Comparison of ENCODE assay signal across 8 cellular contexts in the genomic region with DNA sequence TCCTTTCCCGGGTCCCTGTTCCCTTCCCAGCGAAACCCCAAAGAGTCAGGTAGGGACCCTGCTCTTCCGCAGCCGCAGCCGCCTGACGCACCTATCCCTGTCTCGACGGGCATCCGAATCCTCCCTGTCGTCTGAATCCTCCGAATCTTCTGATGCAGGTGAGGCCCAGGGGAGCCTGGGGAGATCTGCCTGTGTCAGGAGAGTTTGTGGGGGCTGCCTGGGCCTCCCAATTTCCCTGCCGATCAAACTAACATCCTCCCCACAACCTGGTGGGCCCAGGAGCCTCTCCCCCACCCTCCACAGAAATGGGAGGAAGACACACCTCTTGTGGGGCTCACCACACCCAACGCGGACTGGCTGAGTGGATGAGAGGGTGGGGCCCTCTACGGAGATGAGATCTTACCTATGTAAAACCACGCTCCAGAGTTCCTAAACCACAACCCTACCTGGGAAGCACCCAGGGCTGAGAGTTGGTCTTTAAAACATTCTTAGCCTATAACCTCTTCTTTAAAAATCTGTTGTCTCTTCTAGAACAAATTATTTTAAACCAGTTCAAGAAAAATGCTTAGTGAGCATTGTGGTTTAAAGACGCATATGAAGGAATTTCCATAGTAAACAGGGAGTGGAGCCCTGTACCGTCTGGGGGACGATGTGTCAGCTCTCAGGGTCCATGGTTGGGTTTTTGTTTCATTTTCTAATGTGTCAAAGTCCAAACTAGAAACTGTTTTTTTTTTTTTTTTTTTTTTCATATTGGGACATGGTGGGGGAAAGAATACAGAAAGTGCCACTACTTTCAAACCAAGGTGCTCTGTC. TPM values are rescaled to one million over a fixed set of nuclear protein-coding genes. Genes with fewer than 3 reads are reported as not detected.
DNase-seq lines count a peak whose midpoint lies in the region; ATAC-seq and TF ChIP-seq lines count a peak whose summit lies in the region.

No MANE protein-coding gene starts in this region.

- H3K27me3 ChIP-seq in CD4-positive, alpha-beta memory T cell (ENCODE audit: insufficient read depth, low read length), result no peaks in the 10 kb centered on the region
- H3K27me3 ChIP-seq in Karpas-422 (ENCODE audit: low read length), result no peaks in the 10 kb centered on the region
- H3K27me3 ChIP-seq in left lung, result no peaks in the 10 kb centered on the region
- no peaks in the 10 kb centered on the region for H3K27me3 ChIP-seq in vagina

- peak overlapping the region; percentile 89 for H3K4me2 ChIP-seq in Karpas-422 (ENCODE audit: low read depth, low read length, poor library complexity, severe bottlenecking)

- H3K27ac ChIP-seq in CD4-positive, alpha-beta memory T cell (ENCODE audit: low read depth, low read length), result peak overlapping the region; percentile 68
- H3K27ac ChIP-seq in Karpas-422 (ENCODE audit: low read length), result no peak overlapping the region
- H3K27ac ChIP-seq in left lung, result peak overlapping the region; percentile 73 to 91
- peak overlapping the region; percentile 95 for H3K27ac ChIP-seq in vagina

- ATAC-seq in left lung (peak; percentile 4), HG03025 (IDR thresholded peaks at IDR 0.05; ENCODE audit: low FRiP score, unreplicated experiment) (no peak), HG03139 (IDR thresholded peaks at IDR 0.05; ENCODE audit: unreplicated experiment) (no peak)

- no peak for TF ChIP-seq POLR2A in vagina (IDR thresholded peaks at IDR 0.05)

- no peaks in the 10 kb centered on the region for H3K9me3 ChIP-seq in CD4-positive, alpha-beta memory T cell (ENCODE audit: control insufficient read depth in 1 of 2, low read length in 2 of 2)
- H3K9me3 ChIP-seq in Karpas-422 (ENCODE audit: low read length), result no peaks in the 10 kb centered on the region
- no peaks in the 10 kb centered on the region for H3K9me3 ChIP-seq in left lung
- H3K9me3 ChIP-seq in vagina, result no peaks in the 10 kb centered on the region

- peak overlapping the region; percentile 98 to 100 (median 100) for H3K4me3 Mint-ChIP-seq in CD4-positive, alpha-beta memory T cell

- H3K36me3 ChIP-seq in CD4-positive, alpha-beta memory T cell (ENCODE audit: insufficient read depth, low read length), result peaks cover 32% of the 10 kb centered on the region
- H3K36me3 ChIP-seq in Karpas-422 (ENCODE audit: insufficient read depth, low read length) (peaks cover 4% of the 10 kb centered on the region; the same call in 1 of the 2 replicates), left lung (peaks cover 0 to 50% of the 10 kb centered on the region in 2 donors), vagina (peaks cover 0 to 26% of the 10 kb centered on the region in 2 donors)

- peak overlapping the region; percentile 92 to 99 (median 96) for H3K27ac Mint-ChIP-seq in CD4-positive, alpha-beta memory T cell

- H3K27me3 Mint-ChIP-seq in CD4-positive, alpha-beta memory T cell, result no peaks in the 10 kb centered on the region

- intact Hi-C loops in CD4-positive, alpha-beta memory T cell (cut with micrococcal nuclease), result loop anchor here (2.0 kb wide), 1 partner anchor 29 kb away; no protein-coding TSS in a partner anchor
- intact Hi-C loops in left lung (cut with DNase I) (no loop called here), vagina (cut with DNase I) (no loop called here)

- no peaks in the 10 kb centered on the region for H3K9me3 Mint-ChIP-seq in CD4-positive, alpha-beta memory T cell

- H3K4me1 Mint-ChIP-seq in CD4-positive, alpha-beta memory T cell, result peaks cover 28 to 74% (median 49%) of the 10 kb centered on the region in 4 donors

- H3K4me1 ChIP-seq in CD4-positive, alpha-beta memory T cell (ENCODE audit: insufficient read depth, low read length), result peaks cover 58% of the 10 kb centered on the region
- peaks cover 44% of the 10 kb centered on the region for H3K4me1 ChIP-seq in Karpas-422 (ENCODE audit: low read length)
- H3K4me1 ChIP-seq in left lung, result peaks cover 49 to 75% of the 10 kb centered on the region in 2 donors
- peaks cover 47% of the 10 kb centered on the region for H3K4me1 ChIP-seq in vagina

- H3K4me3 ChIP-seq in CD4-positive, alpha-beta memory T cell (ENCODE audit: low read length in 2 of 2), result peak overlapping the region; percentile 94 to 97
- peak overlapping the region; percentile 72; the same call in 1 of the 2 replicates for H3K4me3 ChIP-seq in Karpas-422 (ENCODE audit: low read length)
- peak overlapping the region; percentile 61 to 79 for H3K4me3 ChIP-seq in left lung
- peak overlapping the region in 1 of 2 donors; percentile 61 for H3K4me3 ChIP-seq in vagina

- no peaks in the 10 kb centered on the region for H3K9me2 ChIP-seq in Karpas-422 (replicated peaks; ENCODE audit: insufficient read depth, low read length)

- peaks cover 13% of the 10 kb centered on the region for H3K79me2 ChIP-seq in Karpas-422 (ENCODE audit: low read length)

- peaks cover 53 to 59% of the 10 kb centered on the region in 2 donors for H3K36me3 Mint-ChIP-seq in CD4-positive, alpha-beta memory T cell

- CTCF ChIA-PET in CD4-positive, alpha-beta memory T cell (lab: Charles Lee; ENCODE audit: partially characterized antibody), result interaction anchor here (3.5 kb wide), 1 partner anchor 13 kb away, joined by 36 read pairs; no protein-coding TSS in a partner anchor

- H3K9ac ChIP-seq in Karpas-422 (ENCODE audit: low read length), result peak overlapping the region; percentile 16; the same call in 1 of the 2 replicates

- no peak overlapping the region for H2AFZ ChIP-seq in Karpas-422 (ENCODE audit: low read length)

- TF ChIP-seq CTCF in left lung (IDR thresholded peaks at IDR 0.05), result no peak
- TF ChIP-seq CTCF in vagina (IDR thresholded peaks at IDR 0.05), result no peak

- POLR2A ChIA-PET in CD4-positive, alpha-beta memory T cell (lab: Charles Lee; ENCODE audit: partially characterized antibody), result interaction anchor here (0.7 to 3.7 kb wide), 4 partner anchors 10 to 1100 kb away, joined by 3 to 37 read pairs (median 28); a partner anchor contains a TSS

- H4K20me1 ChIP-seq in Karpas-422 (ENCODE audit: insufficient read depth, low read depth, low read length), result no peaks in the 10 kb centered on the region

- peak; percentile 41 to 78 (median 53) for DNase-seq in CD4-positive, alpha-beta memory T cell
- DNase-seq in Karpas-422, result no peak
- peak; percentile 40 for DNase-seq in activated naive CD4-positive, alpha-beta T cell treated with anti-CD3 and anti-CD28 coated beads, Interleukin-2, amount 50 U/mL, for 16 hours
- DNase-seq in left lung, result peak in 1 of 2 donors; percentile 50
- peak in 1 of 2 donors; percentile 93 for DNase-seq in vagina (ENCODE audit: extremely low spot score in 2 of 2)
- DNase-seq in GDM1 (lab: John Stamatoyannopoulos, UW), result no peak

RNA-seq across cellular contexts. Expression of a gene that starts 1.7 kb away (rescaled TPM):
- 100 to 1,000 TPM; 410 to 420 TPM for total RNA-seq in CD4-positive, alpha-beta memory T cell
- polyA plus RNA-seq in CD4-positive, alpha-beta memory T cell, result 10 to 100 TPM; 25.9 to 55.9 TPM
- total RNA-seq in Karpas-422 (2014; rRNA removed; shearing (Covaris generic); ENCODE audit: low replicate concordance), result 11.7 and 15.3 TPM in 2 replicates
- total RNA-seq in left lung, result 100 to 1,000 TPM; 111 to 121 TPM
- 26.5 TPM for total RNA-seq in vagina

RNA-seq across cellular contexts. Expression of a gene that starts 11.3 kb away (rescaled TPM):
- 10 to 100 TPM; 52.2 to 56.7 TPM for total RNA-seq in CD4-positive, alpha-beta memory T cell
- polyA plus RNA-seq in CD4-positive, alpha-beta memory T cell, result 1 to 10 TPM in 1 of 2 donors, under 1 TPM in 1; 0.56 to 1.9 TPM
- 13.0 and 32.7 TPM in 2 replicates for total RNA-seq in Karpas-422 (2014; rRNA removed; shearing (Covaris generic); ENCODE audit: low replicate concordance)
- total RNA-seq in left lung, result 10 to 100 TPM; 78.5 to 94.5 TPM
- 62.9 TPM for total RNA-seq in vagina

RNA-seq across cellular contexts. Expression of a gene that starts 16.6 kb away (rescaled TPM):
- not detected for total RNA-seq in CD4-positive, alpha-beta memory T cell
- polyA plus RNA-seq in CD4-positive, alpha-beta memory T cell, result under 1 TPM in 1 of 2 donors, not detected in 1; 0.15 TPM
- not detected in 2 replicates for total RNA-seq in Karpas-422 (2014; rRNA removed; shearing (Covaris generic); ENCODE audit: low replicate concordance)
- total RNA-seq in left lung (1 to 10 TPM in 1 of 2 donors, under 1 TPM in 1; 0.26 to 2.8 TPM), vagina (not detected)

RNA-seq across cellular contexts. Expression of a gene that starts 22.5 kb away (rescaled TPM):
- total RNA-seq in CD4-positive, alpha-beta memory T cell, result 10 to 100 TPM; 10.4 to 11.1 TPM
- polyA plus RNA-seq in CD4-positive, alpha-beta memory T cell, result 10 to 100 TPM; 14.5 to 16.8 TPM
- total RNA-seq in Karpas-422 (2014; rRNA removed; shearing (Covaris generic); ENCODE audit: low replicate concordance), result 5.3 and 7.1 TPM in 2 replicates
- total RNA-seq in left lung (10 to 100 TPM; 12.7 to 13.6 TPM), vagina (6.1 TPM)

RNA-seq across cellular contexts. Expression of a gene that starts 30.2 kb away (rescaled TPM):
- 10 to 100 TPM; 15.7 to 17.3 TPM for total RNA-seq in CD4-positive, alpha-beta memory T cell
- polyA plus RNA-seq in CD4-positive, alpha-beta memory T cell, result 10 to 100 TPM; 16.3 to 31.5 TPM
- 44.1 and 60.4 TPM in 2 replicates for total RNA-seq in Karpas-422 (2014; rRNA removed; shearing (Covaris generic); ENCODE audit: low replicate concordance)
- total RNA-seq in left lung (10 to 100 TPM; 19.4 to 35.6 TPM), vagina (16.0 TPM)

Comparison
In these comparisons a context has a peak if more than half of its experiments do, and no peak if none do; other contexts are left out.
1. DNase-seq: peak in CD4-positive, alpha-beta memory T cell (5 of 5) and activated naive CD4-positive, alpha-beta T cell treated with anti-CD3 and anti-CD28 coated beads, Interleukin-2, amount 50 U/mL, for 16 hours (single experiment); none in Karpas-422 (single experiment) and GDM1 (single experiment).